Comparison of ENCODE assay signal across 11 cellular contexts in genomic region chr13:39527961-39528720, GRCh38.
DNase-seq lines count a peak whose midpoint lies in the region; ATAC-seq, FAIRE-seq and TF ChIP-seq lines count a peak whose summit lies in the region.
"Had no signal": no experiment of that assay in that cellular context is flagged by ENCODE, and none has a peak within 500 bp of the region (broad histone marks: within the 10 kb centered on the region; RNA-seq: fewer than 3 reads in every experiment).

No MANE protein-coding gene starts in this region.

- ATAC-seq in PC-3 (peak; percentile 94), mucosa of descending colon (peak; percentile 35), HG02678 (IDR thresholded peaks at IDR 0.05; ENCODE audit: unreplicated experiment) (no peak), HG03280 (IDR thresholded peaks at IDR 0.05; ENCODE audit: unreplicated experiment) (no peak)
- ATAC-seq: body of pancreas had no signal

- no peak for TF ChIP-seq POLR2A in endothelial cell of umbilical vein (IDR thresholded peaks at IDR 0.05; ENCODE audit: low read depth, low read length)

- H4K20me1 ChIP-seq in PC-3 (ENCODE audit: low read length): no peaks in the 10 kb centered on the region
- H4K20me1 ChIP-seq in endothelial cell of umbilical vein (replicated peaks; ENCODE audit: control insufficient read depth, extremely low read depth, insufficient read depth, low read length): no peaks in the 10 kb centered on the region

- dilution Hi-C loops in endothelial cell of umbilical vein (cut with MboI; ENCODE audit: extremely low pct_ligation_motif_present, low sequenced_read_pairs): no loop called here

- TF ChIP-seq CTCF in AG10803 (conservative IDR thresholded peaks at IDR 0.05; ENCODE audit: low read length) (no peak), PC-3 (conservative IDR thresholded peaks at IDR 0.05; ENCODE audit: low read depth, low read length) (no peak), endothelial cell of umbilical vein (IDR thresholded peaks at IDR 0.05; ENCODE audit: extremely low read depth in 1 of 2, insufficient read depth in 1 of 2, low read depth in 1 of 2, low read length in 2 of 2) (no peak), mucosa of descending colon (IDR thresholded peaks at IDR 0.05) (no peak)

- H3K4me3 ChIP-seq in AG10803 (ENCODE audit: low read length) (peak overlapping the region; percentile 1), PC-3 (ENCODE audit: low read length) (no peak overlapping the region), endothelial cell of umbilical vein (replicated peaks in 1 of 3; ENCODE audit: insufficient read depth in 1 of 3, low read depth in 1 of 3, low read length in 3 of 3) (no peak overlapping the region), mucosa of descending colon (no peak overlapping the region)
- H3K4me3 ChIP-seq: body of pancreas had no signal

- FAIRE-seq in endothelial cell of umbilical vein (lab: Jason Lieb, UNC): peak; percentile 79
- FAIRE-seq: D721Med had no signal

- POLR2A ChIA-PET in PC-3 (lab: Charles Lee; ENCODE audit: unreplicated experiment) (interaction anchor here (0.6 kb wide), 1 partner anchor 11 kb away, joined by 4 read pairs; no protein-coding TSS in a partner anchor), endothelial cell of umbilical vein (lab: Charles Lee) (interaction anchor here (0.6 kb wide), 1 partner anchor 8 kb away, joined by 3 read pairs; no protein-coding TSS in a partner anchor)

- H3K9ac ChIP-seq in PC-3 (ENCODE audit: low read length) (0 out of 2 replicates have a peak overlapping the region, but pooled peaks have one; percentile 7), endothelial cell of umbilical vein (replicated peaks; ENCODE audit: extremely low read depth, insufficient read depth, low read length) (no peak overlapping the region)

- H3K27me3 ChIP-seq in PC-3 (ENCODE audit: low read length) (no peaks in the 10 kb centered on the region), endothelial cell of umbilical vein (ENCODE audit: control insufficient read depth in 2 of 2, insufficient read depth in 2 of 2, low read length in 2 of 2) (no peaks in the 10 kb centered on the region)
- H3K27me3 ChIP-seq: body of pancreas had no signal

- H3K4me2 ChIP-seq in PC-3 (ENCODE audit: low read length) (peak overlapping the region; percentile 59), endothelial cell of umbilical vein (ENCODE audit: insufficient read depth, low read length) (peak overlapping the region; percentile 54)

- H3K9me1 ChIP-seq in endothelial cell of umbilical vein (replicated peaks; ENCODE audit: control insufficient read depth, extremely low read depth, insufficient read depth, low read length): no peaks in the 10 kb centered on the region

- peak; percentile 93 for DNase-seq in AG10803 (ENCODE audit: low read depth)
- DNase-seq in PC-3: peak; percentile 88
- DNase-seq in endothelial cell of umbilical vein (ENCODE audit: low read depth, low spot score): peak; percentile 80
- DNase-seq in mucosa of descending colon: no peak
- DNase-seq in activated T-cell treated with anti-CD3 and anti-CD28 coated beads for 4 hours: no peak
- no peak for DNase-seq in stimulated activated CD4-positive, alpha-beta T cell treated with anti-CD3 and anti-CD28 coated beads, Interleukin-4, amount 100 ng/mL, for 1 hour
- DNase-seq: NCI-H748 treated with DMSO at 0.1 percent for 48 hours had no signal

- no peak overlapping the region for H2AFZ ChIP-seq in PC-3 (ENCODE audit: low read length)
- peak overlapping the region; percentile 28 for H2AFZ ChIP-seq in endothelial cell of umbilical vein (ENCODE audit: low read depth, low read length)

- H3K9me3 ChIP-seq in PC-3 (ENCODE audit: low read length): no peaks in the 10 kb centered on the region
- H3K9me3 ChIP-seq in endothelial cell of umbilical vein (replicated peaks; ENCODE audit: control insufficient read depth, insufficient read depth, low read length): no peaks in the 10 kb centered on the region
- no peaks in the 10 kb centered on the region for H3K9me3 ChIP-seq in mucosa of descending colon
- H3K9me3 ChIP-seq: body of pancreas had no signal

- intact Hi-C loops in PC-3 (cut with micrococcal nuclease) (loop anchor here (2.0 to 5.0 kb wide), 2 partner anchors 37 to 74 kb away; partner anchors contain the start of gene LHFPL6), endothelial cell of umbilical vein (cut with micrococcal nuclease) (loop anchor here (1.0 kb wide), 1 partner anchor 74 kb away; no protein-coding TSS in a partner anchor), mucosa of descending colon (cut with DNase I, micrococcal nuclease) (no loop called here)

- CTCF ChIA-PET in PC-3 (lab: Charles Lee): interaction anchor here (0.5 to 1.1 kb wide), 2 partner anchors 12 to 88 kb away, joined by 4 read pairs; no protein-coding TSS in a partner anchor
- CTCF ChIA-PET in endothelial cell of umbilical vein (lab: Charles Lee): interaction anchor here (0.5 to 2.6 kb wide), 11 partner anchors 8 to 123 kb away, joined by 3 to 20 read pairs (median 4); partner anchors contain the start of gene LHFPL6

- H3K36me3 ChIP-seq in PC-3 (ENCODE audit: low read depth, low read length) (no peaks in the 10 kb centered on the region), endothelial cell of umbilical vein (ENCODE audit: control insufficient read depth in 2 of 2, extremely low read depth in 1 of 2, insufficient read depth in 2 of 2, low read length in 2 of 2) (no peaks in the 10 kb centered on the region), mucosa of descending colon (ENCODE audit: low read depth) (no peaks in the 10 kb centered on the region)

- BruUV-seq in PC-3 (replicated peaks; lab: Mats Ljungman, UMichigan) (no TSS peak), endothelial cell of umbilical vein (replicated peaks; lab: Mats Ljungman, UMichigan) (no TSS peak)

- peak overlapping the region; percentile 67 for H3K27ac ChIP-seq in PC-3 (ENCODE audit: low read length)
- peak overlapping the region; percentile 66 for H3K27ac ChIP-seq in endothelial cell of umbilical vein (ENCODE audit: insufficient read depth, low read depth, low read length)
- H3K27ac ChIP-seq: body of pancreas had no signal

- no peaks in the 10 kb centered on the region for H3K9me2 ChIP-seq in PC-3 (replicated peaks; ENCODE audit: low read length)

- H3K79me2 ChIP-seq in PC-3 (ENCODE audit: low read length) (no peaks in the 10 kb centered on the region), endothelial cell of umbilical vein (ENCODE audit: control insufficient read depth, insufficient read depth, low read length) (no peaks in the 10 kb centered on the region)

- H3K4me1 ChIP-seq in PC-3 (ENCODE audit: insufficient read depth, low read length) (peaks cover 40% of the 10 kb centered on the region), endothelial cell of umbilical vein (ENCODE audit: control insufficient read depth, extremely low read depth, insufficient read depth, low read length) (peaks cover 15% of the 10 kb centered on the region), mucosa of descending colon (ENCODE audit: low read depth) (no peaks in the 10 kb centered on the region)
- H3K4me1 ChIP-seq: body of pancreas had no signal

- H3F3A ChIP-seq in PC-3 (ENCODE audit: low read length, unreplicated experiment): peaks cover 3% of the 10 kb centered on the region

TF ChIP-seq in endothelial cell of umbilical vein, 7 proteins besides CTCF, POLR2A, EP300 and RAD21:
- TF ChIP-seq POLR2AphosphoS5 (IDR thresholded peaks at IDR 0.05; ENCODE audit: insufficient read depth, low read depth, low read length) (peak; percentile 49), EZH2 (IDR thresholded peaks at IDR 0.05; ENCODE audit: borderline replicate concordance, low read depth, low read length, severe bottlenecking) (no peak), GATA2 (IDR thresholded peaks at IDR 0.05; ENCODE audit: insufficient read depth, insufficient read length, low read depth, low read length) (peak; percentile 79), JUN (IDR thresholded peaks at IDR 0.05; ENCODE audit: borderline replicate concordance, insufficient read depth, insufficient read length, low read depth) (peak; percentile 78), MYC (IDR thresholded peaks at IDR 0.05; ENCODE audit: low read depth, low read length) (no peak), FOS (IDR thresholded peaks at IDR 0.05; ENCODE audit: borderline replicate concordance, insufficient read depth, low read length) (peak; percentile 95)
- TF ChIP-seq, protein P1, sequence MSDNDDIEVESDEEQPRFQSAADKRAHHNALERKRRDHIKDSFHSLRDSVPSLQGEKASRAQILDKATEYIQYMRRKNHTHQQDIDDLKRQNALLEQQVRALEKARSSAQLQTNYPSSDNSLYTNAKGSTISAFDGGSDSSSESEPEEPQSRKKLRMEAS (IDR thresholded peaks at IDR 0.05; ENCODE audit: insufficient read depth, insufficient read length): no peak

Comparison
In these comparisons a context has a peak if more than half of its experiments do, and no peak if none do; other contexts are left out.
1. DNase-seq: peak in AG10803 (single experiment), PC-3 (single experiment) and endothelial cell of umbilical vein (single experiment); none in mucosa of descending colon (0 of 3), activated T-cell treated with anti-CD3 and anti-CD28 coated beads for 4 hours (single experiment) and stimulated activated CD4-positive, alpha-beta T cell treated with anti-CD3 and anti-CD28 coated beads, Interleukin-4, amount 100 ng/mL, for 1 hour (single experiment).
2. ATAC-seq: peak in PC-3 (single experiment) and mucosa of descending colon (single experiment); none in HG02678 (single experiment) and HG03280 (single experiment).
3. intact Hi-C loops: an anchor here in PC-3 (2.0 to 5.0 kb wide) and endothelial cell of umbilical vein (1.0 kb wide); none called in mucosa of descending colon.